ENCODE assay signal across 1 cellular context in genomic region chr12:132986001-132986884, GRCh38.
TF ChIP-seq lines count a peak whose summit lies in the region.

TSS of gene ZNF26 (plus strand) at chr12:132986367. CDS start at chr12:132986841, 474 bp downstream.

TF ChIP-seq in HepG2, 621 proteins besides CTCF, POLR2A, EP300 and RAD21 (continued from another document and continues in another):
- TF ChIP-seq ZNF713 (CRISPR knock-in tag; IDR thresholded peaks at IDR 0.05) = no peak; the same call in 1 of the 2 replicates
- peak; percentile 49 for TF ChIP-seq ZNF230 (CRISPR knock-in tag; IDR thresholded peaks at IDR 0.05)
- TF ChIP-seq ZNF30 (CRISPR knock-in tag; IDR thresholded peaks at IDR 0.05) = no peak
- TF ChIP-seq SP2 (CRISPR knock-in tag; IDR thresholded peaks at IDR 0.05) = peak; percentile 71
- no peak for TF ChIP-seq ARNTL (CRISPR knock-in tag; IDR thresholded peaks at IDR 0.05)
- TF ChIP-seq PHF8 (CRISPR knock-in tag; IDR thresholded peaks at IDR 0.05) = peak; percentile 81
- no peak for TF ChIP-seq ZNF570 (CRISPR knock-in tag; IDR thresholded peaks at IDR 0.05; ENCODE audit: borderline replicate concordance)
- TF ChIP-seq FOXC1 (CRISPR knock-in tag; IDR thresholded peaks at IDR 0.05; ENCODE audit: borderline replicate concordance) = peak; percentile 74; the same call in 1 of the 2 replicates
- peak; percentile 100 for TF ChIP-seq IRF2 (CRISPR knock-in tag; IDR thresholded peaks at IDR 0.05)
- no peak for TF ChIP-seq MAFG (CRISPR knock-in tag; IDR thresholded peaks at IDR 0.05)
- no peak for TF ChIP-seq PLRG1 (conservative IDR thresholded peaks at IDR 0.05)
- peak; percentile 51; the same call in 1 of the 2 replicates for TF ChIP-seq ZNF557 (CRISPR knock-in tag; IDR thresholded peaks at IDR 0.05)
- TF ChIP-seq ZMYM4 (CRISPR knock-in tag; IDR thresholded peaks at IDR 0.05) = peak; percentile 95
- TF ChIP-seq ZBTB25 (CRISPR knock-in tag; IDR thresholded peaks at IDR 0.05) = peak; percentile 89; the same call in 1 of the 2 replicates
- TF ChIP-seq EZH2 (conservative IDR thresholded peaks at IDR 0.05; ENCODE audit: low read depth, low read length) = no peak
- TF ChIP-seq TMF1 (CRISPR knock-in tag; IDR thresholded peaks at IDR 0.05; ENCODE audit: low read depth) = no peak
- peak; percentile 46 for TF ChIP-seq GATAD2A (CRISPR knock-in tag; IDR thresholded peaks at IDR 0.05)
- TF ChIP-seq ZNF207 (IDR thresholded peaks at IDR 0.05; ENCODE audit: borderline replicate concordance) = no peak
- TF ChIP-seq NCOA1 (CRISPR knock-in tag; IDR thresholded peaks at IDR 0.05) = no peak
- no peak for TF ChIP-seq NFE2 (CRISPR knock-in tag; IDR thresholded peaks at IDR 0.05)
- peak; percentile 72; the same call in 1 of the 2 replicates for TF ChIP-seq SNAI1 (CRISPR knock-in tag; IDR thresholded peaks at IDR 0.05; ENCODE audit: borderline replicate concordance)
- TF ChIP-seq ZNF362 (CRISPR knock-in tag; IDR thresholded peaks at IDR 0.05; ENCODE audit: borderline replicate concordance) = no peak; the same call in 1 of the 2 replicates
- 0 out of 2 replicates have a peak, but pooled peaks have one; percentile 65 for TF ChIP-seq ZNF710 (CRISPR knock-in tag; IDR thresholded peaks at IDR 0.05; ENCODE audit: borderline replicate concordance)
- TF ChIP-seq PATZ1 (CRISPR knock-in tag; IDR thresholded peaks at IDR 0.05) = peak; percentile 91
- TF ChIP-seq RBM22 (optimal IDR thresholded peaks at IDR 0.05; ENCODE audit: low read length) = no peak
- no peak for TF ChIP-seq ZNF572 (CRISPR knock-in tag; IDR thresholded peaks at IDR 0.05)
- TF ChIP-seq ZNF883 (CRISPR knock-in tag; IDR thresholded peaks at IDR 0.05; ENCODE audit: not compliant biosample characterization) = peak; percentile 58
- TF ChIP-seq KDM3A (CRISPR knock-in tag; IDR thresholded peaks at IDR 0.05; ENCODE audit: low read depth) = peak; percentile 98
- 0 out of 2 replicates have a peak, but pooled peaks have one; percentile 44 for TF ChIP-seq REL (CRISPR knock-in tag; conservative IDR thresholded peaks at IDR 0.05)
- TF ChIP-seq TCF7 (IDR thresholded peaks at IDR 0.05; ENCODE audit: low read depth) = no peak
- no peak for TF ChIP-seq ZNF577 (CRISPR knock-in tag; IDR thresholded peaks at IDR 0.05; ENCODE audit: borderline replicate concordance, low read depth)
- TF ChIP-seq ZNF281 (CRISPR knock-in tag; IDR thresholded peaks at IDR 0.05; ENCODE audit: borderline replicate concordance) = no peak
- TF ChIP-seq ZNF646 (CRISPR knock-in tag; IDR thresholded peaks at IDR 0.05) = no peak
- TF ChIP-seq ATF7 (IDR thresholded peaks at IDR 0.05) = no peak
- no peak; the same call in 1 of the 2 replicates for TF ChIP-seq ATF7 (CRISPR knock-in tag; IDR thresholded peaks at IDR 0.05)
- no peak; the same call in 1 of the 2 replicates for TF ChIP-seq ZFP62 (CRISPR knock-in tag; IDR thresholded peaks at IDR 0.05)
- peak; percentile 76; the same call in 1 of the 2 replicates for TF ChIP-seq THAP7 (CRISPR knock-in tag; IDR thresholded peaks at IDR 0.05)
- TF ChIP-seq ATF3 (CRISPR knock-in tag; IDR thresholded peaks at IDR 0.05) = no peak; the same call in 1 of the 2 replicates
- peak; percentile 90; the same call in 1 of the 2 replicates for TF ChIP-seq HNF1B (CRISPR knock-in tag; IDR thresholded peaks at IDR 0.05)
- no peak for TF ChIP-seq WIZ (CRISPR knock-in tag; IDR thresholded peaks at IDR 0.05)
- no peak for TF ChIP-seq PLSCR1 (CRISPR knock-in tag; IDR thresholded peaks at IDR 0.05; ENCODE audit: borderline replicate concordance)
- TF ChIP-seq IKZF5 (CRISPR knock-in tag; IDR thresholded peaks at IDR 0.05) = peak; percentile 97
